In genomic region chr14:30935445-30935844, GRCh38 we compare ENCODE assay signal across 26 cellular contexts.
"Had no signal": no experiment of that assay in that cellular context is flagged by ENCODE, and none has a peak within 500 bp of the region (broad histone marks: within the 10 kb centered on the region; RNA-seq: fewer than 3 reads in every experiment).

No MANE protein-coding gene starts in this region.

- H3K4me2 ChIP-seq: smooth muscle cell had no signal

- H3K36me3 ChIP-seq: colonic mucosa, ovary, uterus had no signal

- H3K27me3 ChIP-seq: cardiac muscle cell, colonic mucosa, gastrocnemius medialis, ovary, sigmoid colon, uterus had no signal

- DNase-seq: activated CD4-positive, alpha-beta memory T cell treated with anti-CD3 and anti-CD28 coated beads for 36 hours; activated CD4-positive, alpha-beta T cell treated with anti-CD3 and anti-CD28 coated beads, Interleukin-2, amount 10 ng/mL, durations not matched to agents 24 days and 14 days; activated CD4-positive, CD25-positive, alpha-beta regulatory T cell treated with anti-CD3 and anti-CD28 coated beads, Interleukin-2, amount 50 U/mL, for 72 hours; activated CD8-positive, alpha-beta memory T cell treated with anti-CD3 and anti-CD28 coated beads, Interleukin-2, amount 50 U/mL, for 4 hours; activated gamma-delta T cell treated with Interleukin-2 at 50 U/mL for 16 hours; activated naive CD4-positive, alpha-beta T cell treated with anti-CD3 and anti-CD28 coated beads, Interleukin-2, amount 50 U/mL, for 16 hours; activated T-cell treated with anti-CD3 and anti-CD28 coated beads, Interleukin-2, amount 50 U/mL, for 24 hours; cerebellar nuclear complex; colonic mucosa; effector CD8-positive, alpha-beta T cell; gastrocnemius medialis; glutamatergic neuron; left cardiac atrium; naive B cell; ovary; retina; sigmoid colon; stimulated activated CD4-positive, alpha-beta T cell treated with anti-CD3 and anti-CD28 coated beads, Interleukin-1b, Interleukin-23, amount 100 ng/mL, for 48 hours; stimulated activated CD4-positive, alpha-beta T cell treated with anti-CD3 and anti-CD28 coated beads, Interleukin-4, amount 100 ng/mL, for 4 hours; stimulated activated CD8-positive, alpha-beta memory T cell treated with anti-CD3 and anti-CD28 coated beads, Interleukin-4, amount 100 ng/mL, for 48 hours; stimulated activated naive CD8-positive, alpha-beta T cell treated with anti-CD3 and anti-CD28 coated beads, Interleukin-15, amount 100 ng/mL, for 72 hours; substantia nigra; T1000; uterus had no signal

- H3K9me3 ChIP-seq: colonic mucosa, gastrocnemius medialis, ovary, sigmoid colon, uterus had no signal

- H3K27ac ChIP-seq: cardiac muscle cell, colonic mucosa, gastrocnemius medialis, ovary, sigmoid colon, uterus had no signal

- H3K4me3 ChIP-seq: cardiac muscle cell, colonic mucosa, gastrocnemius medialis, ovary, sigmoid colon, smooth muscle cell, uterus had no signal

- H3K4me1 ChIP-seq: colonic mucosa, gastrocnemius medialis, uterus had no signal
